ENCODE assay signal across 8 cellular contexts in genomic region chr6:41602864-41603608, GRCh38. TPM values are rescaled to one million over a fixed set of nuclear protein-coding genes. Genes with fewer than 3 reads are reported as not detected.
DNase-seq lines count a peak whose midpoint lies in the region; ATAC-seq and TF ChIP-seq lines count a peak whose summit lies in the region.

No MANE protein-coding gene starts in this region.

- peaks cover 3 to 8% (median 5%) of the 10 kb centered on the region in 3 donors for H3K4me1 Mint-ChIP-seq in IgD-negative memory B cell

- H3K27me3 Mint-ChIP-seq in IgD-negative memory B cell, result peaks cover 4% of the 10 kb centered on the region

- H3K27ac Mint-ChIP-seq in IgD-negative memory B cell, result peak overlapping the region in 2 of 3 donors; percentile 51 to 56

- peak overlapping the region in 2 of 4 donors; percentile 12 to 47 for H3K4me3 Mint-ChIP-seq in IgD-negative memory B cell

- no peaks in the 10 kb centered on the region for H3K79me2 ChIP-seq in OCI-LY3 (ENCODE audit: low read length)

- H3K27me3 ChIP-seq in OCI-LY3 (ENCODE audit: low read depth, low read length) (peaks cover 12% of the 10 kb centered on the region), esophagus squamous epithelium (no peaks in the 10 kb centered on the region)

- no peaks in the 10 kb centered on the region for H3K36me3 Mint-ChIP-seq in IgD-negative memory B cell

- H3K36me3 ChIP-seq in OCI-LY3 (replicated peaks; ENCODE audit: low read depth, low read length) (peaks cover 3% of the 10 kb centered on the region), esophagus squamous epithelium (peaks cover 0 to 17% (median 8%) of the 10 kb centered on the region in 3 donors)

- H3K4me2 ChIP-seq in OCI-LY3 (ENCODE audit: low read length), result peak overlapping the region; percentile 95

- peak overlapping the region; percentile 80 for H2AFZ ChIP-seq in OCI-LY3 (ENCODE audit: low read depth, low read length)

- no peak for ATAC-seq in HG02571 (IDR thresholded peaks at IDR 0.05; ENCODE audit: unreplicated experiment)

- H3K9me3 ChIP-seq in OCI-LY3 (ENCODE audit: insufficient read depth, low read length), result no peaks in the 10 kb centered on the region
- no peaks in the 10 kb centered on the region for H3K9me3 ChIP-seq in esophagus squamous epithelium

- WGBS in esophagus squamous epithelium, 2 donors, result 5 to 6% methylated on average over 18 to 20 of the region's 20 CpGs

- H3K27ac ChIP-seq in OCI-LY3 (ENCODE audit: low read length), result 0 out of 2 replicates have a peak overlapping the region, but pooled peaks have one; percentile 13
- H3K27ac ChIP-seq in esophagus squamous epithelium, result no peak overlapping the region

- peak; percentile 45 for DNase-seq in GM12864 (ENCODE audit: low read depth)
- DNase-seq in activated CD8-positive, alpha-beta memory T cell treated with anti-CD3 and anti-CD28 coated beads, Interleukin-2, amount 50 U/mL, for 48 hours, result peak; percentile 85
- DNase-seq in esophagus squamous epithelium (lab: John Stamatoyannopoulos, UW), result no peak
- peak; percentile 89 for DNase-seq in myocyte (ENCODE audit: low read depth)
- DNase-seq in stimulated activated CD8-positive, alpha-beta memory T cell treated with anti-CD3 and anti-CD28 coated beads, Interleukin-4, amount 100 ng/mL, for 4 hours (ENCODE audit: low read depth in 2 of 2, low spot score in 1 of 2), result peak; percentile 39 to 50

- intact Hi-C loops in esophagus squamous epithelium (cut with DNase I), result loop anchor here (5.0 to 10.0 kb wide), 2 partner anchors 79 to 172 kb away; partner anchors contain the start of gene FRS3

- H3K4me3 ChIP-seq in GM12864 (ENCODE audit: low read depth, low read length), result no peak overlapping the region
- peak overlapping the region; percentile 73 for H3K4me3 ChIP-seq in OCI-LY3 (ENCODE audit: low read length)
- H3K4me3 ChIP-seq in esophagus squamous epithelium, result peak overlapping the region in 1 of 4 donors; percentile 30

- TF ChIP-seq POLR2A in esophagus squamous epithelium (IDR thresholded peaks at IDR 0.05), result no peak

- H3K9me3 Mint-ChIP-seq in IgD-negative memory B cell, result no peaks in the 10 kb centered on the region

- TF ChIP-seq CTCF in GM12864 (IDR thresholded peaks at IDR 0.05; ENCODE audit: low read depth, low read length, missing control alignments), result peak; percentile 84
- TF ChIP-seq CTCF in OCI-LY3 (IDR thresholded peaks at IDR 0.05; ENCODE audit: low read depth, low read length), result peak; percentile 98
- TF ChIP-seq CTCF in esophagus squamous epithelium (IDR thresholded peaks at IDR 0.05), result peak; percentile 81 to 91 (median 89)

- H4K20me1 ChIP-seq in OCI-LY3 (ENCODE audit: insufficient read depth, low read length), result no peaks in the 10 kb centered on the region

- H3K9ac ChIP-seq in OCI-LY3 (ENCODE audit: low read length), result peak overlapping the region; percentile 65

- peaks cover 10% of the 10 kb centered on the region for H3K4me1 ChIP-seq in OCI-LY3 (ENCODE audit: low read length)
- H3K4me1 ChIP-seq in esophagus squamous epithelium, result peaks cover 5 to 10% (median 8%) of the 10 kb centered on the region in 3 donors

RNA-seq across cellular contexts. Expression of gene MDFI, which starts 35.2 kb away (rescaled TPM):
- not detected for polyA plus RNA-seq in IgD-negative memory B cell
- total RNA-seq in esophagus squamous epithelium (100 to 1,000 TPM in 1 of 4 donors, 10 to 100 TPM in 3; 50.5 to 105 (median 81.8) TPM), myocyte (not detected in 2 replicates)
- 0.10 TPM for polyA plus RNA-seq in myocyte (2012)

RNA-seq across cellular contexts. Expression of gene FOXP4, which starts 56.9 kb away (rescaled TPM):
- 2.6 TPM for polyA plus RNA-seq in IgD-negative memory B cell
- total RNA-seq in esophagus squamous epithelium, result 10 to 100 TPM in 1 of 4 donors, 1 to 10 TPM in 3; 2.2 to 10.3 (median 6.8) TPM
- 3.1 and 7.1 TPM in 2 replicates for total RNA-seq in myocyte
- 10.8 TPM for polyA plus RNA-seq in myocyte (2012)

Comparison
In these comparisons a context has a peak if more than half of its experiments do, and no peak if none do; other contexts are left out.
1. RNA of gene MDFI, which starts 35.2 kb away (total RNA-seq): 50.5 to 105 TPM in esophagus squamous epithelium; not detected in myocyte; every median in the first group is over 10 times any median in the second.
2. Peak in every context shown above with its lines, with median percentiles within 50 percentile points of each other: CTCF ChIP-seq.